In the genomic region with DNA sequence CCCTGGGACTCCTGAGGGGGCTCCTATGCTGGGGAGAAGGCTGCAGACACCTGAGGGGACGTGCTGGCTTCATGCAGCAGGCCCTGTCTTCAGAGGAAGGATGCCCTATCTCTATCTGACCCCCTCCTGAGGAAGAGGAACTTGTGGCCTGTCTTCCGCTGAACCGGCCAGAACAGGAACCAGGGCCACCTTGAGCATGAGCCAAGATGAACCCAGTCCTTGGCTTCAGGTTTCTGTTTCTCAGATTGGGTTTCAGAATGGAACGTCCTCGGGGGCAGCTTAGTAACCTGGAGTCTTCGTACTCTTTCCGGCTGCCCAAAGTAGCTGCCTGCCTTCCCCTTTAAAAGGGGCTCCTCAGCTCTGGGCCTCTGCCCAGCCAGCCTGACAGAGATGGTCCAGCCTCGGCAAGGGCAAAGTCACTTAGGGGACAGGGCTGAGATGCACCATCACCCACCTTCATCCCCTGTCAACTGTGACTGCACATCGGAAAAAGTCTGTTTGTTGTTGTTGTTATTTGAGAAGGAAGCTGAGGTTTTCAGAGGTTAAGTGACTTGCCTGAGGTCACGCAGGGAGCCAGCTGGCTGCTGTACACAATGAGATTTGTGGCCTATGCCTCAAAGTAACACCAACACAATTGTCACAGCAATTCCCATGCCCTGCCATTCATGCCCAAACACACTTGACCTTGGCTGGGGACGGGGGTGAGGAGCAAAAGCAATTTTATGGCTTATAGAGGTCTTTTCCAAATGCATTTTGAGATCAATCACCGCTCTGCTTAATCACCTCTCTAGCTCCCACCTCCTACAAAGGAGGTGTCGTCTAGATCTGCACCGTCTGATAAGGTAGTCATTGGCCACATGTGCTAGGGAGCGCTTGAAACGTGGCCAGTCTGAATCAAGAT, we compare ENCODE assay signal across 1 cellular context.
A peak's percentile ranks its signal among the peaks of the same experiment; 100 is the strongest.
TF ChIP-seq lines count a peak whose summit lies in the region.

No MANE protein-coding gene starts in this region.

TF ChIP-seq in K562, 482 proteins besides CTCF, POLR2A, EP300 and RAD21:
- TF ChIP-seq POLR2G (IDR thresholded peaks at IDR 0.05; ENCODE audit: low read depth, low read length) = no peak
- no peak for TF ChIP-seq CBFA2T2 (conservative IDR thresholded peaks at IDR 0.05)
- TF ChIP-seq ZNF121 (CRISPR knock-in tag; conservative IDR thresholded peaks at IDR 0.05) = no peak
- TF ChIP-seq NR2C2 (CRISPR knock-in tag; IDR thresholded peaks at IDR 0.05) = no peak
- peak; percentile 31; the same call in 1 of the 2 replicates for TF ChIP-seq NR2C2 (tag; IDR thresholded peaks at IDR 0.05)
- 0 out of 2 replicates have a peak, but pooled peaks have one; percentile 15 for TF ChIP-seq GABPA (tag; conservative IDR thresholded peaks at IDR 0.05; ENCODE audit: low read depth)
- TF ChIP-seq, protein P1, sequence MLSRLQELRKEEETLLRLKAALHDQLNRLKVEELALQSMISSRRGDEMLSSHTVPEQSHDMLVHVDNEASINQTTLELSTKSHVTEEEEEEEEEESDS (CRISPR knock-in tag; IDR thresholded peaks at IDR 0.05) = no peak
